ENCODE assay signal across 2 cellular contexts in the genomic region with DNA sequence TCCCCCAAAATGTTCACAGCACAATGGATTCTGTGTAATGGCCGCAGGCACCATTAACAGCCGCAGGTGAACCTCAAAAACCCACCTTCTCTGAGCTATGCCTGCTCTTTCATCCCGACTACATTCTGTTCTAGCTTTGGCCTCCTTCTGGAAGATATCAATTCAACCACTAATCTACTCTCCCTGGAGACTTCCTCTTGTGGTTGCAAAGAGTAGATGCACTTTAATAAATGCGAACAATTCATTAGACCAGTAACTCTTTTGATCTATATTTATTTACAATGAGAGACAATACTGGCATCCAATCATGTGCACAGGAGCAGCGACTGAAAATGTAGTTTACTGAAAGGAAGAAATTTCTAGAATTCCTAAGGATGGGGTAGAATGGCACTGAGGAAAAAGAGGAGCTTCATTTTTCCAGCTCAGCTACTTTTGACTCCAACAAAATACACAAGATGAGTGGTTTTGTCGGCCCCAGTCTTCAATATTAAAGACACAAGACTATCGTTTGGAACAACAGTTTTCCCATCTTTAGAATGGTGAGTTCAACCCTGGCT.
TF ChIP-seq lines count a peak whose summit lies in the region.

No MANE protein-coding gene starts in this region.

TF ChIP-seq in GM23338, 12 proteins besides CTCF, POLR2A, EP300 and RAD21:
- TF ChIP-seq CREB1 (CRISPR knock-in tag; IDR thresholded peaks at IDR 0.05; ENCODE audit: low read depth) (no peak), REST (IDR thresholded peaks at IDR 0.05; ENCODE audit: unreplicated experiment) (no peak), POLR2AphosphoS5 (IDR thresholded peaks at IDR 0.05; ENCODE audit: low read depth) (no peak), ZNF114 (CRISPR knock-in tag; IDR thresholded peaks at IDR 0.05) (no peak), JUNB (IDR thresholded peaks at IDR 0.05; ENCODE audit: unreplicated experiment) (no peak), STAT1 (IDR thresholded peaks at IDR 0.05; ENCODE audit: unreplicated experiment) (no peak)

TF ChIP-seq in H1, 55 proteins besides CTCF, POLR2A, EP300 and RAD21:
- TF ChIP-seq BRCA1 (IDR thresholded peaks at IDR 0.05; ENCODE audit: low read depth, low read length) (no peak), TEAD4 (IDR thresholded peaks at IDR 0.05; ENCODE audit: low read depth, low read length) (peak; percentile 82), SP2 (IDR thresholded peaks at IDR 0.05; ENCODE audit: low read length) (no peak)
TF ChIP-seq in H1: peak in this region for 1.
